ENCODE assay signal across 34 cellular contexts in the genomic region with DNA sequence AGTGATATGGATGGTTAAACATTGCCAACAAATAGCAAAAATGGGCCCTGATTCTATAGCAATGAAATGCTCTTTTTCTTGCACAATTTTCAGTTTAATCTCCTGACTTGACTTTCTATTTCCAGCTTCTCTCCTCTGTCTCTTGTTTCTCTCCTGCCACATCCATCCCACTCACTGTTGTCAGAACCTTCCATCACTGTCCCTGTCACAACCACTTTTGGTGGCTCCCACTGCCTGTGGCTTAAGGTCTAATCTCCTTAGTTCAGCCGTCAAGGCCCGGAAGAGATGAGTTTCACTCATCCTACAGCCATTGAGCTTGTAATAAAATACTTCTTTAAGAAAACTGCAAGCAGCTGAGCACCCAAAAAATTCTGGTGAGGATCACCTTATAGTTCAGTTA. TPM values are rescaled to one million over a fixed set of nuclear protein-coding genes. Genes with fewer than 3 reads are reported as not detected.
"Had no signal": no experiment of that assay in that cellular context is flagged by ENCODE, and none has a peak within 500 bp of the region (broad histone marks: within the 10 kb centered on the region; RNA-seq: fewer than 3 reads in every experiment).

No MANE protein-coding gene starts in this region.

- H3K4me1 Mint-ChIP-seq: immature natural killer cell, naive B cell had no signal

- H3K4me3 ChIP-seq: left lung, lower lobe of right lung, neural progenitor cell, ovary, right atrium auricular region, right lobe of liver, smooth muscle cell, tibial nerve, uterus had no signal

- H3K9me3 ChIP-seq: left lung, lower lobe of right lung, neutrophil, ovary, right atrium auricular region, right lobe of liver, tibial nerve, uterus had no signal

- H3K36me3 ChIP-seq: left lung, lower lobe of right lung, neural progenitor cell, neutrophil, ovary, right atrium auricular region, right lobe of liver, tibial nerve, uterus had no signal

- H3K27ac ChIP-seq: left lung, lower lobe of right lung, neural progenitor cell, neutrophil, ovary, right atrium auricular region, right lobe of liver, tibial nerve, uterus had no signal

- H3K36me3 Mint-ChIP-seq: immature natural killer cell; natural killer cell; neural progenitor cell; stimulated activated memory B cell treated with anti-CD40 and anti-IgM and Interleukin-4, amounts not matched to agents 10 μg/mL and 1 μg/mL and 100 μg/mL, for 72 hours had no signal

- FAIRE-seq: islet of Langerhans, kidney had no signal

- H3K4me1 ChIP-seq: left lung, lower lobe of right lung, neural progenitor cell, right atrium auricular region, right lobe of liver, uterus had no signal

- H3K4me2 ChIP-seq: neural progenitor cell, smooth muscle cell had no signal

- H3K27me3 ChIP-seq: left lung, neural progenitor cell, neutrophil, ovary, right atrium auricular region, right lobe of liver, tibial nerve, uterus had no signal

- H3K9me3 Mint-ChIP-seq: natural killer cell; neural progenitor cell; stimulated activated naive CD8-positive, alpha-beta T cell treated with anti-CD3 and anti-CD28 coated beads, Interleukin-15, amount 100 ng/mL, for 72 hours; type B pancreatic cell had no signal

- H3K4me3 Mint-ChIP-seq: immature natural killer cell; mesothelial cell of epicardium; naive B cell; natural killer cell; nephron progenitor cell; neural progenitor cell; stimulated activated memory B cell treated with anti-CD40 and anti-IgM and Interleukin-4, amounts not matched to agents 10 μg/mL and 1 μg/mL and 100 μg/mL, for 72 hours; stimulated activated naive CD8-positive, alpha-beta T cell treated with anti-CD3 and anti-CD28 coated beads, Interleukin-15, amount 100 ng/mL, for 72 hours; type B pancreatic cell had no signal

- H3K27me3 Mint-ChIP-seq: type B pancreatic cell had no signal

- ATAC-seq: left colon; left lung; lower lobe of right lung; natural killer cell; right lobe of liver; stimulated activated memory B cell treated with anti-CD40 and anti-IgM and Interleukin-4, amounts not matched to agents 10 μg/mL and 1 μg/mL and 100 μg/mL, for 72 hours; stimulated activated naive CD8-positive, alpha-beta T cell treated with anti-CD3 and anti-CD28 coated beads, Interleukin-15, amount 100 ng/mL, for 72 hours had no signal

- DNase-seq: hippocampal formation; immature natural killer cell; kidney; left colon; left lung; lower lobe of right lung; mammary epithelial cell; mesendoderm; naive B cell; natural killer cell; nephron progenitor cell; occipital lobe; ovary; right lobe of liver; stimulated activated CD4-positive, alpha-beta T cell treated with anti-CD3 and anti-CD28 coated beads, Interleukin-1b, Interleukin-23, amount 100 ng/mL, for 48 hours; stimulated activated CD4-positive, alpha-beta T cell treated with anti-CD3 and anti-CD28 coated beads, Interleukin-2, amount 100 ng/mL, for 48 hours; stimulated activated CD4-positive, alpha-beta T cell treated with anti-CD3 and anti-CD28 coated beads, Interleukin-4, amount 100 ng/mL, for 4 hours; stimulated activated CD8-positive, alpha-beta memory T cell treated with anti-CD3 and anti-CD28 coated beads, Interleukin-4, amount 100 ng/mL, for 48 hours; stimulated activated naive CD4-positive, alpha-beta T cell treated with Interleukin-2 at 50 U/mL for 16 hours; stimulated activated naive CD8-positive, alpha-beta T cell treated with anti-CD3 and anti-CD28 coated beads, Interleukin-15, amount 100 ng/mL, for 72 hours; substantia nigra; uterus had no signal

- H3K27ac Mint-ChIP-seq: immature natural killer cell; mesothelial cell of epicardium; naive B cell; natural killer cell; nephron progenitor cell; neural progenitor cell; progenitor cell of endocrine pancreas; stimulated activated memory B cell treated with anti-CD40 and anti-IgM and Interleukin-4, amounts not matched to agents 10 μg/mL and 1 μg/mL and 100 μg/mL, for 72 hours; stimulated activated naive CD8-positive, alpha-beta T cell treated with anti-CD3 and anti-CD28 coated beads, Interleukin-15, amount 100 ng/mL, for 72 hours; type B pancreatic cell had no signal

- H2AFZ ChIP-seq: neural progenitor cell had no signal

- H3K9ac ChIP-seq: neural progenitor cell had no signal

RNA-seq across cellular contexts. Expression of gene SLC7A14, which starts 19.5 kb away (rescaled TPM):
- total RNA-seq: kidney, left lung, natural killer cell, right atrium auricular region, skeletal muscle tissue, smooth muscle cell, ureter had no signal
- polyA plus RNA-seq: immature natural killer cell, mammary epithelial cell, smooth muscle cell had no signal
